ENCODE assay signal across 13 cellular contexts in genomic region chr15:93024716-93025624, GRCh38.
DNase-seq lines count a peak whose midpoint lies in the region; ATAC-seq, FAIRE-seq and TF ChIP-seq lines count a peak whose summit lies in the region.
"Had no signal": no experiment of that assay in that cellular context is flagged by ENCODE, and none has a peak within 500 bp of the region (broad histone marks: within the 10 kb centered on the region; RNA-seq: fewer than 3 reads in every experiment).

No MANE protein-coding gene starts in this region.

- in situ Hi-C loops in ACHN (cut with HindIII; ENCODE audit: low pct_ligation_motif_present, low pct_unique_long_range_greater_than_20kb, low sequenced_read_pairs): no loop called here

- DNase-seq in left ventricle myocardium superior (no peak), Right ventricle myocardium superior (no peak), kidney (peak; percentile 35), type B pancreatic cell (ENCODE audit: extremely low spot score, unreplicated experiment) (no peak), GM03348 (ENCODE audit: low spot score) (no peak), amygdala (lab: John Stamatoyannopoulos, UW) (no peak), ACHN (no peak)
- DNase-seq in activated CD8-positive, alpha-beta T cell treated with anti-CD3 and anti-CD28 coated beads, Interleukin-2, amount 10 ng/mL, durations not matched to agents 7 days and 5 days: no peak
- DNase-seq: activated gamma-delta T cell treated with Interleukin-2 at 50 U/mL for 16 hours, dermis blood vessel endothelial cell, MG63 had no signal

- H3K36me3 ChIP-seq in kidney (ENCODE audit: control insufficient read depth in 1 of 2, insufficient read depth in 2 of 2, low read length in 2 of 2): peaks cover 51 to 65% of the 10 kb centered on the region in 2 donors

- H3K27ac Mint-ChIP-seq in activated CD8-positive, alpha-beta T cell treated with anti-CD3 and anti-CD28 coated beads, Interleukin-2, amount 10 ng/mL, durations not matched to agents 7 days and 5 days: peak overlapping the region; percentile 82
- H3K27ac Mint-ChIP-seq in type B pancreatic cell: peak overlapping the region; percentile 61

- H3K4me3 ChIP-seq in kidney (ENCODE audit: low read length in 2 of 2): no peak overlapping the region
- H3K4me3 ChIP-seq: MG63 had no signal

- H3K9ac ChIP-seq in kidney (ENCODE audit: low read length in 2 of 2): no peak overlapping the region

- peaks cover 69% of the 10 kb centered on the region for H3K36me3 Mint-ChIP-seq in activated CD8-positive, alpha-beta T cell treated with anti-CD3 and anti-CD28 coated beads, Interleukin-2, amount 10 ng/mL, durations not matched to agents 7 days and 5 days (ENCODE audit: low read depth)
- peaks cover 44% of the 10 kb centered on the region for H3K36me3 Mint-ChIP-seq in type B pancreatic cell

- no peaks in the 10 kb centered on the region for H3K27me3 Mint-ChIP-seq in activated CD8-positive, alpha-beta T cell treated with anti-CD3 and anti-CD28 coated beads, Interleukin-2, amount 10 ng/mL, durations not matched to agents 7 days and 5 days (ENCODE audit: low read depth)
- no peaks in the 10 kb centered on the region for H3K27me3 Mint-ChIP-seq in type B pancreatic cell

- H3K4me3 Mint-ChIP-seq in activated CD8-positive, alpha-beta T cell treated with anti-CD3 and anti-CD28 coated beads, Interleukin-2, amount 10 ng/mL, durations not matched to agents 7 days and 5 days: no peak overlapping the region
- H3K4me3 Mint-ChIP-seq in type B pancreatic cell: no peak overlapping the region
- H3K4me3 Mint-ChIP-seq: nephron had no signal

- POLR2A ChIA-PET in activated CD8-positive, alpha-beta T cell treated with anti-CD3 and anti-CD28 coated beads, Interleukin-2, amount 10 ng/mL, durations not matched to agents 7 days and 5 days (lab: Charles Lee): no interaction called here

- ATAC-seq in left ventricle myocardium superior: peak; percentile 1
- no peak for ATAC-seq in Right ventricle myocardium superior (ENCODE audit: poor library complexity)
- no peak for ATAC-seq in activated CD8-positive, alpha-beta T cell treated with anti-CD3 and anti-CD28 coated beads, Interleukin-2, amount 10 ng/mL, durations not matched to agents 7 days and 5 days

- FAIRE-seq in kidney (lab: Jason Lieb, UNC): no peak
- FAIRE-seq: keratinocyte had no signal

- TF ChIP-seq CTCF in kidney (IDR thresholded peaks at IDR 0.05; ENCODE audit: borderline replicate concordance, extremely low read depth, insufficient read depth) (no peak), type B pancreatic cell (conservative IDR thresholded peaks at IDR 0.05) (no peak)

- H3K27ac ChIP-seq in kidney (ENCODE audit: low read depth in 2 of 2, low read length in 2 of 2): no peak overlapping the region

- intact Hi-C loops in left ventricle myocardium superior (cut with micrococcal nuclease): no loop called here
- intact Hi-C loops in Right ventricle myocardium superior (cut with DNase I): no loop called here
- intact Hi-C loops in kidney (cut with DNase I): no loop called here

- H3K4me1 Mint-ChIP-seq in activated CD8-positive, alpha-beta T cell treated with anti-CD3 and anti-CD28 coated beads, Interleukin-2, amount 10 ng/mL, durations not matched to agents 7 days and 5 days (ENCODE audit: low read depth): peaks cover 58% of the 10 kb centered on the region
- peaks cover 16% of the 10 kb centered on the region for H3K4me1 Mint-ChIP-seq in type B pancreatic cell (ENCODE audit: unreplicated experiment)

- CTCF ChIA-PET in activated CD8-positive, alpha-beta T cell treated with anti-CD3 and anti-CD28 coated beads, Interleukin-2, amount 10 ng/mL, durations not matched to agents 7 days and 5 days (lab: Charles Lee): interaction anchor here (1.2 to 1.7 kb wide), 2 partner anchors 228 to 1095 kb away, joined by 4 to 6 read pairs; no protein-coding TSS in a partner anchor

- no peaks in the 10 kb centered on the region for H3K9me3 ChIP-seq in kidney (ENCODE audit: control insufficient read depth in 1 of 2, low read length in 2 of 2)
- H3K9me3 ChIP-seq: MG63 had no signal

- H3K9me3 Mint-ChIP-seq in activated CD8-positive, alpha-beta T cell treated with anti-CD3 and anti-CD28 coated beads, Interleukin-2, amount 10 ng/mL, durations not matched to agents 7 days and 5 days (ENCODE audit: insufficient read depth): no peaks in the 10 kb centered on the region
- H3K9me3 Mint-ChIP-seq in type B pancreatic cell: no peaks in the 10 kb centered on the region
- H3K9me3 Mint-ChIP-seq: nephron had no signal

- H3K4me1 ChIP-seq in kidney (ENCODE audit: control insufficient read depth in 1 of 2, insufficient read depth in 1 of 2, low read depth in 1 of 2, low read length in 2 of 2): peaks cover 0 to 7% of the 10 kb centered on the region in 2 donors
